Comparison of ENCODE assay signal across 8 cellular contexts in genomic region chr1:207822602-207823451, GRCh38.
DNase-seq lines count a peak whose midpoint lies in the region; ATAC-seq and TF ChIP-seq lines count a peak whose summit lies in the region.

No MANE protein-coding gene starts in this region.

- H3K27ac ChIP-seq in CD8-positive, alpha-beta memory T cell (ENCODE audit: low read depth, low read length): peak overlapping the region; percentile 78
- H3K27ac ChIP-seq in colonic mucosa: peak overlapping the region; percentile 93

- H3K4me3 ChIP-seq in CD8-positive, alpha-beta memory T cell (ENCODE audit: low read length): peak overlapping the region; percentile 75
- peak overlapping the region; percentile 59 for H3K4me3 ChIP-seq in colonic mucosa

- intact Hi-C loops in colonic mucosa (cut with DNase I): no loop called here

- H3K4me1 ChIP-seq in CD8-positive, alpha-beta memory T cell (ENCODE audit: insufficient read depth, low read length): peaks cover 63% of the 10 kb centered on the region
- peaks cover 29% of the 10 kb centered on the region for H3K4me1 ChIP-seq in colonic mucosa

- H3K27me3 ChIP-seq in CD8-positive, alpha-beta memory T cell (ENCODE audit: insufficient read depth, low read length, poor library complexity, severe bottlenecking): no peaks in the 10 kb centered on the region
- H3K27me3 ChIP-seq in colonic mucosa: no peaks in the 10 kb centered on the region

- no peaks in the 10 kb centered on the region for H3K36me3 ChIP-seq in CD8-positive, alpha-beta memory T cell (ENCODE audit: insufficient read depth, low read length)
- H3K36me3 ChIP-seq in colonic mucosa: peaks cover 4% of the 10 kb centered on the region

- DNase-seq in CD8-positive, alpha-beta memory T cell: peak in 4 of 5 donors; percentile 25 to 82 (median 68)
- DNase-seq in activated CD4-positive, CD25-positive, alpha-beta regulatory T cell treated with anti-CD3 and anti-CD28 coated beads, Interleukin-2, amount 50 U/mL, for 72 hours: peak; percentile 66
- DNase-seq in colonic mucosa (peak; percentile 93), medulla oblongata (ENCODE audit: extremely low spot score) (peak; percentile 100), NCI-H1694 treated with DMSO at 0.1 percent for 48 hours (lab: John Stamatoyannopoulos, UW) (no peak)
- peak; percentile 38 to 59 for DNase-seq in stimulated activated CD8-positive, alpha-beta memory T cell treated with anti-CD3 and anti-CD28 coated beads, Interleukin-15, amount 100 ng/mL, for 48 hours (ENCODE audit: low read depth in 2 of 2)

- H3K36me3 Mint-ChIP-seq in CD8-positive, alpha-beta memory T cell: peaks cover 0 to 49% (median 11%) of the 10 kb centered on the region in 3 donors

- ATAC-seq in GM19328 (IDR thresholded peaks at IDR 0.05; ENCODE audit: unreplicated experiment) (peak; percentile 67), HG03432 (IDR thresholded peaks at IDR 0.05; ENCODE audit: unreplicated experiment) (peak; percentile 68)

- H3K9me3 Mint-ChIP-seq in CD8-positive, alpha-beta memory T cell: peaks cover 0 to 3% (median 0%) of the 10 kb centered on the region in 5 donors

- peak overlapping the region; percentile 74 to 98 (median 87) for H3K4me3 Mint-ChIP-seq in CD8-positive, alpha-beta memory T cell

- H3K27ac Mint-ChIP-seq in CD8-positive, alpha-beta memory T cell: peak overlapping the region; percentile 60 to 99 (median 94)

- TF ChIP-seq CTCF in colonic mucosa (IDR thresholded peaks at IDR 0.05): no peak

- H3K27me3 Mint-ChIP-seq in CD8-positive, alpha-beta memory T cell: peaks cover 4% of the 10 kb centered on the region in 2 donors

- CTCF ChIA-PET in CD8-positive, alpha-beta memory T cell (lab: Charles Lee): interaction anchor here (0.8 to 28.2 kb wide), 11 partner anchors 10 to 199 kb away, joined by 3 to 435 read pairs (median 5); no protein-coding TSS in a partner anchor

- H3K9ac ChIP-seq in colonic mucosa (ENCODE audit: low read depth in 2 of 2, low read length in 2 of 2): peak overlapping the region; percentile 94 to 98

- POLR2A ChIA-PET in CD8-positive, alpha-beta memory T cell (lab: Charles Lee): interaction anchor here (0.8 to 3.0 kb wide), 8 partner anchors 10 to 70 kb away, joined by 3 to 29 read pairs (median 3); partner anchors contain the start of gene CD46

- H3K9me3 ChIP-seq in CD8-positive, alpha-beta memory T cell (ENCODE audit: low read length): no peaks in the 10 kb centered on the region
- no peaks in the 10 kb centered on the region for H3K9me3 ChIP-seq in colonic mucosa

- H3K4me1 Mint-ChIP-seq in CD8-positive, alpha-beta memory T cell: peaks cover 69 to 92% (median 81%) of the 10 kb centered on the region in 3 donors
